ENCODE assay signal across 9 cellular contexts in the genomic region with DNA sequence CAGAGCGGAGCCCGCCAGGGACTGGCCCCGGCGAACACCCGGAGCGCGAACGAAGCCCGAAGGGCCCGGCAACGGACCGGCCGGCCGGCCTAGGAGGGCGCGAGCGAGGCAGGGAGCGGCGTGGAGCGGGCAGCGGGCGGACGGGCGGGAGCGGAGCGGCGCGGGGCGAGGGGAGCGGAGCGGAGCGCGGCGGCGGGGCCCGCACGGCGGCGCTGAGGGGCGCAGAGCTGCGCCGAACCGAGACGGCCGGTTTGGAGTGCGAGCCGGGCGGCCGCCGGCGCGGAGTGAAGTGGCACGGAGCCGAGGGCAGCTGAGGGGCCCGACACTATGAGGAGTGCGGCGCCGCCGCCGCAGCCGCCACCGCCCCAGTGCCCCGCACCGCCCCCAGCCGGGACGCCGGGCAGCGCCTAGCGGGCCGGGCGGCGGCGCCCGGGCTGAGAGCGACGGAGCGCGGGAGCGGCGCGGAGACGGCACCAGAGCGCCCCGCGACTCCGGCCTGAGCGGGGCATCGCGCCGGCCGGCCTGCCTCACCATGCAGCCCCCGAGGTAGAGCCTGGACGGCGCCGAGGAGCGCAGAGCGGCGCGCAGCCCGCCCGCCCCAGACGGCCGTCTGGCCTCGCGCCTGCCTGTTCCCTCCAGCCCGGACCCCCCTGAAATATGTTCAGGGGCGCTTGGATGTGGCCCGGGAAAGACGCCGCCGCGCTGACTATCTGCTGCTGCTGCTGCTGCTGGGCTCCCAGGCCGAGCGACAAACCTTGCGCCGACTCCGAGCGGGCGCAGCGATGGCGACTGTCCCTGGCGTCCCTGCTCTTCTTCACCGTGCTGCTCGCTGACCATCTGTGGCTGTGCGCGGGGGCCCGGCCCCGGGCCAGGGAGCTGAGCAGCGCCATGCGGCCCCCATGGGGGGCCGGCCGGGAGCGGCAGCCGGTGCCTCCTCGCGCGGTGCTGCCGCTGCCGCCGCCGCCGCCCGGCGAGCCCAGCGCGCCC. TPM values are rescaled to one million over a fixed set of nuclear protein-coding genes. Genes with fewer than 3 reads are reported as not detected.
DNase-seq lines count a peak whose midpoint lies in the region; ATAC-seq, FAIRE-seq and TF ChIP-seq lines count a peak whose summit lies in the region.
"Had no signal": no experiment of that assay in that cellular context is flagged by ENCODE, and none has a peak within 500 bp of the region (broad histone marks: within the 10 kb centered on the region; RNA-seq: fewer than 3 reads in every experiment).

No MANE protein-coding gene starts in this region.

- H3K27me3 Mint-ChIP-seq in activated CD8-positive, alpha-beta T cell treated with anti-CD3 and anti-CD28 coated beads, Interleukin-2, amount 10 ng/mL, durations not matched to agents 7 days and 5 days (ENCODE audit: low read depth), result peaks cover 25% of the 10 kb centered on the region
- peaks cover 22% of the 10 kb centered on the region for H3K27me3 Mint-ChIP-seq in activated CD8-positive, alpha-beta T cell treated with anti-CD3 and anti-CD28 coated beads for 36 hours
- peaks cover 15% of the 10 kb centered on the region for H3K27me3 Mint-ChIP-seq in activated naive CD8-positive, alpha-beta T cell treated with anti-CD3 and anti-CD28 coated beads, Interleukin-2, amount 50 U/mL, for 24 hours

- H3K4me1 Mint-ChIP-seq in activated CD8-positive, alpha-beta T cell treated with anti-CD3 and anti-CD28 coated beads, Interleukin-2, amount 10 ng/mL, durations not matched to agents 7 days and 5 days (ENCODE audit: low read depth), result peaks cover 2% of the 10 kb centered on the region
- H3K4me1 Mint-ChIP-seq in activated CD8-positive, alpha-beta T cell treated with anti-CD3 and anti-CD28 coated beads for 36 hours (ENCODE audit: low read depth), result peaks cover 2% of the 10 kb centered on the region
- peaks cover 2% of the 10 kb centered on the region for H3K4me1 Mint-ChIP-seq in activated naive CD8-positive, alpha-beta T cell treated with anti-CD3 and anti-CD28 coated beads, Interleukin-2, amount 50 U/mL, for 24 hours

- no peak for TF ChIP-seq POLR2A in HepG2 (IDR thresholded peaks at IDR 0.05; ENCODE audit: insufficient read depth in 1 of 2, low read depth in 2 of 2, low read length in 2 of 2)

- H2AFZ ChIP-seq in HepG2 (ENCODE audit: low read length), result no peak overlapping the region

- no peak for DNase-seq in activated CD8-positive, alpha-beta T cell treated with anti-CD3 and anti-CD28 coated beads, Interleukin-2, amount 10 ng/mL, durations not matched to agents 7 days and 5 days
- DNase-seq in activated CD8-positive, alpha-beta T cell treated with anti-CD3 and anti-CD28 coated beads for 36 hours, result no peak
- DNase-seq in activated naive CD8-positive, alpha-beta T cell treated with anti-CD3 and anti-CD28 coated beads, Interleukin-2, amount 50 U/mL, for 24 hours, result no peak
- no peak for DNase-seq in HepG2 (ENCODE audit: low spot score)
- DNase-seq in MV-4-11 (lab: John Stamatoyannopoulos, UW), result no peak
- no peak for DNase-seq in effector CD4-positive, alpha-beta T cell

- H3K36me3 Mint-ChIP-seq in activated CD8-positive, alpha-beta T cell treated with anti-CD3 and anti-CD28 coated beads, Interleukin-2, amount 10 ng/mL, durations not matched to agents 7 days and 5 days (ENCODE audit: low read depth), result no peaks in the 10 kb centered on the region
- H3K36me3 Mint-ChIP-seq in activated CD8-positive, alpha-beta T cell treated with anti-CD3 and anti-CD28 coated beads for 36 hours (ENCODE audit: low read depth), result no peaks in the 10 kb centered on the region
- H3K36me3 Mint-ChIP-seq in activated naive CD8-positive, alpha-beta T cell treated with anti-CD3 and anti-CD28 coated beads, Interleukin-2, amount 50 U/mL, for 24 hours (ENCODE audit: low read depth), result no peaks in the 10 kb centered on the region

- H3K36me3 ChIP-seq in HepG2 (replicated peaks in 1 of 2; ENCODE audit: control insufficient read depth in 1 of 2, insufficient read depth in 2 of 2, low read length in 2 of 2) (no peaks in the 10 kb centered on the region), thymus (ENCODE audit: control insufficient read depth, insufficient read depth) (no peaks in the 10 kb centered on the region)

- peaks cover 6% of the 10 kb centered on the region for H3K79me2 ChIP-seq in HepG2 (ENCODE audit: insufficient read depth, low read length)

- POLR2A ChIA-PET in activated CD8-positive, alpha-beta T cell treated with anti-CD3 and anti-CD28 coated beads, Interleukin-2, amount 10 ng/mL, durations not matched to agents 7 days and 5 days (lab: Charles Lee), result no interaction called here
- POLR2A ChIA-PET in activated CD8-positive, alpha-beta T cell treated with anti-CD3 and anti-CD28 coated beads for 36 hours (lab: Charles Lee), result no interaction called here
- POLR2A ChIA-PET in HepG2 (lab: Yijun Ruan, JAX), result no interaction called here

- H3K27me3 ChIP-seq in HepG2 (ENCODE audit: control insufficient read depth in 1 of 2, insufficient read depth in 2 of 2, low read length in 2 of 2) (no peaks in the 10 kb centered on the region; a peak in 1 of 5 replicates), thymus (ENCODE audit: control insufficient read depth, insufficient read depth) (peaks cover 19% of the 10 kb centered on the region)

- H3K4me2 ChIP-seq in HepG2 (ENCODE audit: low read depth, low read length), result peak overlapping the region; percentile 61

- no peaks in the 10 kb centered on the region for H3K9me3 ChIP-seq in HepG2 (ENCODE audit: low read length)
- no peaks in the 10 kb centered on the region for H3K9me3 ChIP-seq in thymus (ENCODE audit: control insufficient read depth)

- TF ChIP-seq EP300 in HepG2 (IDR thresholded peaks at IDR 0.05; ENCODE audit: low read depth in 2 of 2, low read length in 2 of 2) (no peak), HepG2 (CRISPR knock-in tag; IDR thresholded peaks at IDR 0.05; ENCODE audit: borderline replicate concordance) (no peak)

- in situ Hi-C loops in HepG2 (cut with HindIII; ENCODE audit: extremely low pct_ligation_motif_present, low pct_unique_long_range_greater_than_20kb), result no loop called here

- BruUV-seq in HepG2 (replicated peaks; lab: Mats Ljungman, UMichigan), result TSS peak; percentile 45

- WGBS in HepG2 (ENCODE audit: low lambda C conversion rate), result no CpG with 5 or more reads among the region's 146 CpGs
- WGBS in thymus, result under 1% methylated on average over 140 of the region's 146 CpGs

- TF ChIP-seq RAD21 in HepG2 (CRISPR knock-in tag; IDR thresholded peaks at IDR 0.05), result no peak

- CTCF ChIA-PET in activated CD8-positive, alpha-beta T cell treated with anti-CD3 and anti-CD28 coated beads, Interleukin-2, amount 10 ng/mL, durations not matched to agents 7 days and 5 days (lab: Charles Lee), result no interaction called here
- CTCF ChIA-PET in activated CD8-positive, alpha-beta T cell treated with anti-CD3 and anti-CD28 coated beads for 36 hours (lab: Charles Lee), result no interaction called here
- CTCF ChIA-PET in HepG2 (lab: Yijun Ruan, JAX; ENCODE audit: low intra/inter-chr PET ratio, low total read pairs), result no interaction called here

- 0 out of 2 replicates have a peak, but pooled peaks cover 3% of the 10 kb centered on the region for H4K20me1 ChIP-seq in HepG2 (ENCODE audit: insufficient read depth, low read length)

- H3K9ac ChIP-seq in HepG2 (ENCODE audit: insufficient read depth, low read depth, low read length), result peak overlapping the region; percentile 54

- H3K27ac Mint-ChIP-seq in activated CD8-positive, alpha-beta T cell treated with anti-CD3 and anti-CD28 coated beads, Interleukin-2, amount 10 ng/mL, durations not matched to agents 7 days and 5 days, result no peak overlapping the region
- H3K27ac Mint-ChIP-seq in activated CD8-positive, alpha-beta T cell treated with anti-CD3 and anti-CD28 coated beads for 36 hours, result no peak overlapping the region
- H3K27ac Mint-ChIP-seq in activated naive CD8-positive, alpha-beta T cell treated with anti-CD3 and anti-CD28 coated beads, Interleukin-2, amount 50 U/mL, for 24 hours, result no peak overlapping the region

- peak; percentile 18 for ATAC-seq in activated CD8-positive, alpha-beta T cell treated with anti-CD3 and anti-CD28 coated beads, Interleukin-2, amount 10 ng/mL, durations not matched to agents 7 days and 5 days
- no peak for ATAC-seq in activated CD8-positive, alpha-beta T cell treated with anti-CD3 and anti-CD28 coated beads for 36 hours
- peak; percentile 30 for ATAC-seq in activated naive CD8-positive, alpha-beta T cell treated with anti-CD3 and anti-CD28 coated beads, Interleukin-2, amount 50 U/mL, for 24 hours
- ATAC-seq in HepG2 (peak; percentile 33), GM21360 (IDR thresholded peaks at IDR 0.05; ENCODE audit: unreplicated experiment) (no peak)

- TF ChIP-seq CTCF in activated CD8-positive, alpha-beta T cell treated with anti-CD3 and anti-CD28 coated beads for 36 hours (IDR thresholded peaks at IDR 0.05), result no peak
- TF ChIP-seq CTCF in HepG2 (CRISPR knock-in tag; IDR thresholded peaks at IDR 0.05), result no peak

- FAIRE-seq in HepG2 (lab: Jason Lieb, UNC), result no peak
- FAIRE-seq: HTR-8/SVneo had no signal

- H3K9me3 Mint-ChIP-seq in activated CD8-positive, alpha-beta T cell treated with anti-CD3 and anti-CD28 coated beads, Interleukin-2, amount 10 ng/mL, durations not matched to agents 7 days and 5 days (ENCODE audit: insufficient read depth), result no peaks in the 10 kb centered on the region
- H3K9me3 Mint-ChIP-seq in activated CD8-positive, alpha-beta T cell treated with anti-CD3 and anti-CD28 coated beads for 36 hours, result no peaks in the 10 kb centered on the region
- no peaks in the 10 kb centered on the region for H3K9me3 Mint-ChIP-seq in activated naive CD8-positive, alpha-beta T cell treated with anti-CD3 and anti-CD28 coated beads, Interleukin-2, amount 50 U/mL, for 24 hours

- peak overlapping the region; percentile 52 for H3K4me3 Mint-ChIP-seq in activated CD8-positive, alpha-beta T cell treated with anti-CD3 and anti-CD28 coated beads, Interleukin-2, amount 10 ng/mL, durations not matched to agents 7 days and 5 days
- no peak overlapping the region for H3K4me3 Mint-ChIP-seq in activated CD8-positive, alpha-beta T cell treated with anti-CD3 and anti-CD28 coated beads for 36 hours
- peak overlapping the region; percentile 69 for H3K4me3 Mint-ChIP-seq in activated naive CD8-positive, alpha-beta T cell treated with anti-CD3 and anti-CD28 coated beads, Interleukin-2, amount 50 U/mL, for 24 hours

- H3K4me3 ChIP-seq in HepG2 (replicated peaks in 1 of 3; ENCODE audit: insufficient read depth in 1 of 3, low read depth in 2 of 3, low read length in 3 of 3), result peak overlapping the region; percentile 55 to 75 (median 63); a peak in 5 of 6 replicates
- peak overlapping the region; percentile 15 for H3K4me3 ChIP-seq in thymus (ENCODE audit: low read length)

- H3K4me1 ChIP-seq in HepG2 (ENCODE audit: insufficient read depth, low read length), result peaks cover 45% of the 10 kb centered on the region
- no peaks in the 10 kb centered on the region for H3K4me1 ChIP-seq in thymus (ENCODE audit: control insufficient read depth, insufficient read depth, low read length)

- intact Hi-C loops in activated CD8-positive, alpha-beta T cell treated with anti-CD3 and anti-CD28 coated beads for 36 hours (cut with micrococcal nuclease), result no loop called here
- intact Hi-C loops in HepG2 (cut with micrococcal nuclease; ENCODE audit: unreplicated experiment), result loop anchor here (1.0 to 2.0 kb wide), 2 partner anchors 51 to 110 kb away; no protein-coding TSS in a partner anchor

- H3K27ac ChIP-seq in HepG2 (ENCODE audit: extremely low read length, insufficient read depth, low read length), result peak overlapping the region; percentile 63
- H3K27ac ChIP-seq in thymus (ENCODE audit: low read depth), result no peak overlapping the region

RNA-seq across cellular contexts. Expression of a gene that starts 0.8 kb away (rescaled TPM):
- not detected for total RNA-seq in activated CD8-positive, alpha-beta T cell treated with anti-CD3 and anti-CD28 coated beads, Interleukin-2, amount 10 ng/mL, durations not matched to agents 7 days and 5 days
- under 1 TPM; 0.13 to 0.18 TPM for total RNA-seq in activated CD8-positive, alpha-beta T cell treated with anti-CD3 and anti-CD28 coated beads for 36 hours
- 3.0 and 4.0 TPM in 2 replicates for total RNA-seq in HepG2 (2016; rRNA removed; fragmentation: Illumina TruSeq; extraction: Trizol)
- total RNA-seq in HepG2 (2016; cell fraction: cytosol; rRNA removed; fragmentation: Illumina TruSeq; extraction: Trizol; ENCODE audit: low read depth), result 0.51 and 0.53 TPM in 2 replicates
- total RNA-seq in HepG2 (2016; cell fraction: insoluble cytoplasmic fraction; rRNA removed; fragmentation: Illumina TruSeq; extraction: Trizol), result 2.9 and 4.3 TPM in 2 replicates
- total RNA-seq in HepG2 (2016; cell fraction: membrane; rRNA removed; fragmentation: Illumina TruSeq; extraction: Trizol), result 2.2 and 2.4 TPM in 2 replicates
- total RNA-seq in HepG2 (2016; cell fraction: nucleus; rRNA removed; fragmentation: Illumina TruSeq; extraction: Trizol), result 2.8 and 3.2 TPM in 2 replicates
- polyA plus RNA-seq in HepG2 (2011; rRNA removed), result 2.2 and 2.3 TPM in 2 replicates
- polyA plus RNA-seq in HepG2 (2011; cell fraction: cytosol; rRNA removed), result 1.9 and 2.0 TPM in 2 replicates
- 1.9 and 2.1 TPM in 2 replicates for polyA plus RNA-seq in HepG2 (2011; cell fraction: nucleus; rRNA removed)
- 2.1 and 3.3 TPM in 2 replicates for polyA plus RNA-seq in HepG2 (2012)
- 0.44 TPM in 2 replicates for polyA plus RNA-seq in HepG2 (2016; cell fraction: cytosol; fragmentation: Illumina TruSeq; extraction: Trizol; ENCODE audit: low read depth)
- polyA plus RNA-seq in HepG2 (2016; cell fraction: insoluble cytoplasmic fraction; fragmentation: Illumina TruSeq; extraction: Trizol; ENCODE audit: low read depth), result 4.5 and 5.5 TPM in 2 replicates
- 1.8 and 2.0 TPM in 2 replicates for polyA plus RNA-seq in HepG2 (2016; cell fraction: membrane; fragmentation: Illumina TruSeq; extraction: Trizol; ENCODE audit: low read depth)
- 5.1 and 5.2 TPM in 2 replicates for polyA plus RNA-seq in HepG2 (2016; cell fraction: nucleus; fragmentation: Illumina TruSeq; extraction: Trizol; ENCODE audit: insufficient read depth, low read depth)
- polyA minus RNA-seq in HepG2 (2011; rRNA and poly(A)+ RNA removed; ENCODE audit: low replicate concordance), result 2.7 TPM in 1 of 2 replicates, not detected in the other
- polyA minus RNA-seq in HepG2 (2011; cell fraction: cytosol; rRNA and poly(A)+ RNA removed), result 1.5 and 1.8 TPM in 2 replicates
- polyA minus RNA-seq in HepG2 (2011; cell fraction: nucleus; rRNA and poly(A)+ RNA removed), result 1.7 TPM in 2 replicates
- 0.14 TPM for polyA plus RNA-seq in thymus

Comparison
In these comparisons a context has a peak if more than half of its experiments do, and no peak if none do; other contexts are left out.
1. ATAC-seq: peak in activated CD8-positive, alpha-beta T cell treated with anti-CD3 and anti-CD28 coated beads, Interleukin-2, amount 10 ng/mL, durations not matched to agents 7 days and 5 days (single experiment), activated naive CD8-positive, alpha-beta T cell treated with anti-CD3 and anti-CD28 coated beads, Interleukin-2, amount 50 U/mL, for 24 hours (single experiment) and HepG2 (single experiment); none in activated CD8-positive, alpha-beta T cell treated with anti-CD3 and anti-CD28 coated beads for 36 hours (single experiment) and GM21360 (single experiment).